23 cellular contexts compared by ENCODE assay signal in the genomic region with DNA sequence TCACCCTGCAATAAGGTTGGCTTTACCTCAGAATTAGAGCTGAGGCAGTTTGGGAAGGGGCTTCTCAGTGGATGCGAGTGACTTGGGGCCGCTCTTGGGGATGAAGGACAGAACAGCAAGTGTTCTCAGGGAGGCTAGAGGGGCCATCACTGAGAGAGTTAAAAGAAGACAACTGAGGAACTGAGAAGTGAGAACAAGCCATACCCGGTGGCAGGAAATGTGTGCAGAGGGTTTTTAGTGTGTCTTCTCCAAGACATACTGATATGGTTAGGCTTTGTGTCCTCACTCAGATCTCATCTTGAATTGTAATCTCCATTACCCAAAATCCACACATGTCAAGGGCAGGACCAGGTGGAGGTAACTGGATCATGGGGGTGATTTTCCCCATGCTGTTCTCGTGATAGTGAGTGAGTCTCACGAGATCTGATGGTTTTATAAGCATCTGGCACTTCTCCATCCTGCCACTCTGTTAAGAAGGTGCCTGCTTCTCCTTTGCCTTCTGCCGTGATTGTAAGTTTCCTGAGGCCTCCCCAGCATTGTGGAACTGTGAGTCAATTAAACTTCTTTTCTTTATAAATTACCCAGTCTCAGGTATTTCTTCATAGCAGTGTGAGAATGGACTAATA.
"Had no signal": no experiment of that assay in that cellular context is flagged by ENCODE, and none has a peak within 500 bp of the region (broad histone marks: within the 10 kb centered on the region; RNA-seq: fewer than 3 reads in every experiment).

No MANE protein-coding gene starts in this region.

- H3K36me3 ChIP-seq: brain microvascular endothelial cell had no signal

- H3K27ac ChIP-seq: brain microvascular endothelial cell, coronary artery, RWPE1 had no signal

- DNase-seq: activated CD4-positive, alpha-beta memory T cell treated with anti-CD3 and anti-CD28 coated beads, Interleukin-2, amount 10 ng/mL, durations not matched to agents 7 days and 5 days; activated CD4-positive, alpha-beta T cell treated with anti-CD3 and anti-CD28 coated beads for 48 hours; activated gamma-delta T cell; activated naive CD4-positive, alpha-beta T cell treated with anti-CD3 and anti-CD28 coated beads for 36 hours; activated T-cell treated with anti-CD3 and anti-CD28 coated beads for 4 hours; activated T-cell treated with anti-CD3 and anti-CD28 coated beads, Interleukin-2, amount 50 U/mL, for 48 hours; brain microvascular endothelial cell; NCI-H1092; NCI-H1417; NCI-H1930; NCI-H2171; NCI-H2227 treated with DMSO at 0.1 percent for 48 hours; NCI-H446 treated with DMSO at 0.1 percent for 48 hours; NCI-H524 treated with DMSO at 0.1 percent for 48 hours; NCI-H748 treated with DMSO at 0.1 percent for 48 hours; NK-92 treated with Interleukin-12 subunit alpha and Interleukin-12 subunit beta, amount 100 ng/mL, for 24 hours; OCI-M1; SHP77 had no signal

- H3K4me3 ChIP-seq: coronary artery had no signal

- H3K27me3 ChIP-seq: brain microvascular endothelial cell had no signal

- ATAC-seq: activated CD4-positive, CD25-positive, alpha-beta regulatory T cell treated with anti-CD3 and anti-CD28 coated beads, Interleukin-2, amount 50 U/mL, for 24 hours; activated T-helper 17 cell treated with anti-CD3 and anti-CD28 coated beads, Interleukin-2, amount 50 U/mL, for 72 hours; Panc1 had no signal
